In the genomic region with DNA sequence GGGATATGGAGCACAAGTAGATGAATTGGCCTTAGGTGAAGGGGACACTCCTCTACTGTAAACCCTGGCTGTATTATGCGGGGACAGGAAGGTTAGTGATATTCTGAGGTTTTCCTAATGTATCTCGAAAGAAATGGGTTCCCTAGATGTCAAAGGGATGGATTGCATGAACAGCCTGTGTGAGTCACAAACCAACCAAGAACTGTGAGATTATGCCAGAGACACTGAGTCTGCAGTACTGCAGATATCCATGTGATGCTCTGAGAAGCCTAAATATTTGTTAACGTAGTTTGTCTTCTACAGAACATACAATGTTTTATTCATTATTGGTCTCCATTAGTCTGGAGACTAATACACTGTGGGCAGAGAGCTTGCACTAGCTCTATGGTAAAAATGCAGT, we compare ENCODE assay signal across 19 cellular contexts.
"Had no signal": no experiment of that assay in that cellular context is flagged by ENCODE, and none has a peak within 500 bp of the region (broad histone marks: within the 10 kb centered on the region; RNA-seq: fewer than 3 reads in every experiment).

No MANE protein-coding gene starts in this region.

- DNase-seq: activated CD4-positive, alpha-beta memory T cell treated with anti-CD3 and anti-CD28 coated beads for 36 hours; activated CD4-positive, CD25-positive, alpha-beta regulatory T cell treated with anti-CD3 and anti-CD28 coated beads, Interleukin-2, amount 50 U/mL, for 72 hours; activated gamma-delta T cell treated with Interleukin-2 at 50 U/mL for 16 hours; activated naive CD8-positive, alpha-beta T cell treated with anti-CD3 and anti-CD28 coated beads, Interleukin-2, amount 10 ng/mL, durations not matched to agents 7 days and 5 days; activated T-cell treated with anti-CD3 and anti-CD28 coated beads, Interleukin-2, amount 50 U/mL, for 48 hours; colonic mucosa; hypothalamus; left cardiac atrium; lower lobe of right lung; midbrain; pancreas; stimulated activated CD4-positive, alpha-beta T cell treated with anti-CD3 and anti-CD28 coated beads, Interleukin-15, amount 100 ng/mL, for 24 hours; stimulated activated CD4-positive, alpha-beta T cell treated with anti-CD3 and anti-CD28 coated beads, Interleukin-4, amount 100 ng/mL, for 4 hours; stimulated activated naive CD8-positive, alpha-beta T cell treated with anti-CD3 and anti-CD28 coated beads, Interleukin-15, amount 100 ng/mL, for 72 hours; thyroid gland; uterus had no signal

- H3K4me3 ChIP-seq: ascending aorta, cardiac muscle cell, colonic mucosa, lower lobe of right lung, neural progenitor cell, pancreas, thyroid gland, uterus had no signal

- ATAC-seq: left cardiac atrium; lower lobe of right lung; pancreas; stimulated activated naive CD8-positive, alpha-beta T cell treated with anti-CD3 and anti-CD28 coated beads, Interleukin-15, amount 100 ng/mL, for 72 hours had no signal
